In the genomic region with DNA sequence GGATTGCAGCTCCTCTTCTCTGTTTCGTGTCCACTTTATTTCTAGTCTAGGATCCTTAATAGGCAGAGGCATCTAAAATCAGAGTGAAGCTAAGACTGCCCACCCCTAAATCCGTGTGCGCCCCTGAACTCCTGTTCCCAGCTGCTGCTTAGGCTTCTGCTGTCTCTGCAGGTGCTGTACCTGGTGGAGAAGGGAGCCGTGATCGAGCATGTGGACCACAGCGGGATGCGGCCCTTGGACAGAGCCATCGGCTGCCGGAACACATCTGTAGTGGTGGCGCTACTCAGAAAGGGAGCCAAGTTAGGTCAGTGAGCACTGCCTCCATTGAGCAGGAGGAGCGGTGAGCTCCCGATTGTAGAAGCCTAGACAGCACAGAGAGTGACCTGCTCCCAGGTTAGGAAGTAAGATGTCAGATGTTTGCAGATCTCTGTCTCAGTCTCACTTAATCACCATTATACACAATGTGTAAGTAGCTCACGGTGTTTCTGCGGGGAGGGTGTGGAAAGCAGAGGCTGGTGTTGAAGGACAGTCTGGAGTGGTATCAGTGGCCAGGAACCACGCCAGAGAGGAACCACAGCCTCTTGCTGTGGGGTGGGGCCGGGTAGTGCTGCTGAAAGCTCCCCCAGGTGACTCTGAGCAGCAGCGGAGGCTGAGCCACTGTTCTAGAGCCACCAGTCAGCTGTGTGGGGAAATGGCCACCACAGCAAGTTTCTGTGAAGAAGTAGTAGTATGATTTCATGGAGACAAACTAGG, we compare ENCODE assay signal across 27 cellular contexts.
A peak's percentile ranks its signal among the peaks of the same experiment; 100 is the strongest.
DNase-seq lines count a peak whose midpoint lies in the region; ATAC-seq, FAIRE-seq and TF ChIP-seq lines count a peak whose summit lies in the region.
"Had no signal": no experiment of that assay in that cellular context is flagged by ENCODE, and none has a peak within 500 bp of the region (broad histone marks: within the 10 kb centered on the region; RNA-seq: fewer than 3 reads in every experiment).

No MANE protein-coding gene starts in this region.

- no peak overlapping the region for H3K4me3 Mint-ChIP-seq in neural crest cell
- H3K4me3 Mint-ChIP-seq in stimulated activated memory B cell treated with anti-CD40 and anti-IgM and Interleukin-4, amounts not matched to agents 10 μg/mL and 1 μg/mL and 100 μg/mL, for 72 hours = no peak overlapping the region
- H3K4me3 Mint-ChIP-seq: activated CD8-positive, alpha-beta T cell treated with anti-CD3 and anti-CD28 coated beads for 36 hours; CD4-positive, alpha-beta T cell; GM23338; HFFc6; naive thymus-derived CD8-positive, alpha-beta T cell; stimulated activated naive CD8-positive, alpha-beta T cell treated with anti-CD3 and anti-CD28 coated beads, Interleukin-15, Interleukin-2, amounts not matched to agents 100 ng/mL and 50 ng/mL, for 24 hours; T-helper 2 cell treated with Interferon-gamma antibody and Interleukin-4, amounts not matched to agents 5 μg/mL and 100 μg/mL, for 36 hours had no signal

- peaks cover 16% of the 10 kb centered on the region for H3K4me1 Mint-ChIP-seq in neural crest cell
- no peaks in the 10 kb centered on the region for H3K4me1 Mint-ChIP-seq in stimulated activated memory B cell treated with anti-CD40 and anti-IgM and Interleukin-4, amounts not matched to agents 10 μg/mL and 1 μg/mL and 100 μg/mL, for 72 hours
- H3K4me1 Mint-ChIP-seq: GM23338 had no signal

- H3K4me1 ChIP-seq in HepG2 (ENCODE audit: insufficient read depth, low read length) (no peaks in the 10 kb centered on the region), right lobe of liver (no peaks in the 10 kb centered on the region), right atrium auricular region (peaks cover 0 to 21% of the 10 kb centered on the region in 2 donors), aorta (ENCODE audit: control insufficient read depth in 1 of 2, insufficient read depth in 2 of 2, low read length in 2 of 2) (no peaks in the 10 kb centered on the region)

- in situ Hi-C loops in HepG2 (cut with HindIII; ENCODE audit: extremely low pct_ligation_motif_present, low pct_unique_long_range_greater_than_20kb) = no loop called here

- no peak overlapping the region for H3K4me2 ChIP-seq in HepG2 (ENCODE audit: low read depth, low read length)
- H3K4me2 ChIP-seq: A549, GM23338, smooth muscle cell had no signal

- H3K9me3 Mint-ChIP-seq in neural crest cell = no peaks in the 10 kb centered on the region
- no peaks in the 10 kb centered on the region for H3K9me3 Mint-ChIP-seq in stimulated activated memory B cell treated with anti-CD40 and anti-IgM and Interleukin-4, amounts not matched to agents 10 μg/mL and 1 μg/mL and 100 μg/mL, for 72 hours
- H3K9me3 Mint-ChIP-seq: activated CD8-positive, alpha-beta T cell treated with anti-CD3 and anti-CD28 coated beads for 36 hours; activated T-helper 2 cell treated with anti-CD3 and anti-CD28 coated beads, Interferon-gamma antibody, Interleukin-2, Interleukin-4, amounts not matched to agents 10 μg/mL and 5 μg/mL and 100 μg/mL, durations not matched to agents 14 hours and 24 hours and 36 hours; CD4-positive, alpha-beta T cell; GM23338; HFFc6; naive thymus-derived CD8-positive, alpha-beta T cell; stimulated activated naive CD8-positive, alpha-beta T cell treated with anti-CD3 and anti-CD28 coated beads, Interleukin-15, Interleukin-2, amounts not matched to agents 100 ng/mL and 50 ng/mL, for 24 hours; T-helper 2 cell treated with Interferon-gamma antibody and Interleukin-4, amounts not matched to agents 5 μg/mL and 100 μg/mL, for 36 hours had no signal

- intact Hi-C loops in HepG2 (cut with micrococcal nuclease; ENCODE audit: unreplicated experiment) (no loop called here), right lobe of liver (cut with DNase I) (no loop called here), aorta (cut with DNase I) (no loop called here)

- CTCF ChIA-PET in HepG2 (lab: Yijun Ruan, JAX; ENCODE audit: low intra/inter-chr PET ratio, low total read pairs) = no interaction called here

- H3K4me3 ChIP-seq in HepG2 (replicated peaks in 1 of 3; ENCODE audit: insufficient read depth in 1 of 3, low read depth in 2 of 3, low read length in 3 of 3) (no peak overlapping the region), right lobe of liver (no peak overlapping the region), right atrium auricular region (no peak overlapping the region), aorta (ENCODE audit: low read length in 2 of 2) (no peak overlapping the region), MG63 (no peak overlapping the region)
- H3K4me3 ChIP-seq: A549, GM23338, ovary, smooth muscle cell had no signal

- H3K36me3 Mint-ChIP-seq in neural crest cell (ENCODE audit: low read depth) = peaks cover 2% of the 10 kb centered on the region
- H3K36me3 Mint-ChIP-seq in stimulated activated memory B cell treated with anti-CD40 and anti-IgM and Interleukin-4, amounts not matched to agents 10 μg/mL and 1 μg/mL and 100 μg/mL, for 72 hours = no peaks in the 10 kb centered on the region
- H3K36me3 Mint-ChIP-seq: naive thymus-derived CD8-positive, alpha-beta T cell had no signal

- no peak overlapping the region for H3K9ac ChIP-seq in HepG2 (ENCODE audit: insufficient read depth, low read depth, low read length)

- no peak for DNase-seq in HepG2 (ENCODE audit: low spot score)
- DNase-seq in right lobe of liver = no peak
- no peak for DNase-seq in right atrium auricular region (ENCODE audit: low spot score)
- no peak for DNase-seq in neural crest cell (ENCODE audit: low read depth, low spot score)
- no peak for DNase-seq in aorta
- no peak for DNase-seq in MG63
- DNase-seq: activated CD8-positive, alpha-beta T cell treated with anti-CD3 and anti-CD28 coated beads for 36 hours; activated naive CD4-positive, alpha-beta T cell treated with anti-CD3 and anti-CD28 coated beads, Interleukin-2, amount 50 U/mL, for 16 hours; AML-193; brain microvascular endothelial cell; CD4-positive, alpha-beta T cell; HFFc6; naive thymus-derived CD8-positive, alpha-beta T cell; NCI-H1105 treated with DMSO at 0.1 percent for 48 hours; NCI-H1930; NCI-H526 treated with DMSO at 0.1 percent for 48 hours; ovary; SIG-M5 had no signal

- no peaks in the 10 kb centered on the region for H3K27me3 ChIP-seq in HepG2 (ENCODE audit: control insufficient read depth in 1 of 2, insufficient read depth in 2 of 2, low read length in 2 of 2)
- no peaks in the 10 kb centered on the region for H3K27me3 ChIP-seq in right lobe of liver
- H3K27me3 ChIP-seq in right atrium auricular region = no peaks in the 10 kb centered on the region
- H3K27me3 ChIP-seq in aorta (ENCODE audit: control insufficient read depth in 1 of 2, insufficient read depth in 2 of 2, low read length in 1 of 2) = no peaks in the 10 kb centered on the region
- no peaks in the 10 kb centered on the region for H3K27me3 ChIP-seq in MG63
- H3K27me3 ChIP-seq: brain microvascular endothelial cell, ovary had no signal

- TF ChIP-seq POLR2A in HepG2 (IDR thresholded peaks at IDR 0.05; ENCODE audit: insufficient read depth in 1 of 2, low read depth in 2 of 2, low read length in 2 of 2) (no peak), right lobe of liver (IDR thresholded peaks at IDR 0.05) (no peak)

- no peak for FAIRE-seq in HepG2 (lab: Jason Lieb, UNC)
- FAIRE-seq: A549, D721Med had no signal

- TF ChIP-seq RAD21 in HepG2 (CRISPR knock-in tag; IDR thresholded peaks at IDR 0.05) = no peak

- H4K20me1 ChIP-seq in HepG2 (ENCODE audit: insufficient read depth, low read length) = no peaks in the 10 kb centered on the region

- POLR2A ChIA-PET in HepG2 (lab: Yijun Ruan, JAX) = no interaction called here

- H3K27ac Mint-ChIP-seq in neural crest cell (ENCODE audit: unreplicated experiment) = peak overlapping the region; percentile 45
- H3K27ac Mint-ChIP-seq in stimulated activated memory B cell treated with anti-CD40 and anti-IgM and Interleukin-4, amounts not matched to agents 10 μg/mL and 1 μg/mL and 100 μg/mL, for 72 hours = no peak overlapping the region
- H3K27ac Mint-ChIP-seq: activated CD8-positive, alpha-beta T cell treated with anti-CD3 and anti-CD28 coated beads for 36 hours; activated T-helper 2 cell treated with anti-CD3 and anti-CD28 coated beads, Interferon-gamma antibody, Interleukin-2, Interleukin-4, amounts not matched to agents 10 μg/mL and 5 μg/mL and 100 μg/mL, durations not matched to agents 14 hours and 24 hours and 36 hours; CD4-positive, alpha-beta T cell; GM23338; HFFc6; stimulated activated naive CD8-positive, alpha-beta T cell treated with anti-CD3 and anti-CD28 coated beads, Interleukin-15, Interleukin-2, amounts not matched to agents 100 ng/mL and 50 ng/mL, for 24 hours; T-helper 2 cell treated with Interferon-gamma antibody and Interleukin-4, amounts not matched to agents 5 μg/mL and 100 μg/mL, for 36 hours had no signal

- WGBS in HepG2 (ENCODE audit: low lambda C conversion rate) = 80% methylated on average over 17 of the region's 17 CpGs
- WGBS in right lobe of liver (ENCODE audit: insufficient coverage, low coverage, low lambda C conversion rate, missing lambda C conversion rate) = 81% methylated on average over 5 of the region's 17 CpGs
- 94 to 95% methylated on average over 17 of the region's 17 CpGs for WGBS in aorta, 2 donors

- no TSS peak for BruUV-seq in HepG2 (replicated peaks; lab: Mats Ljungman, UMichigan)

- no peak for TF ChIP-seq EP300 in HepG2 (IDR thresholded peaks at IDR 0.05; ENCODE audit: low read depth in 2 of 2, low read length in 2 of 2)
- no peak for TF ChIP-seq EP300 in HepG2 (CRISPR knock-in tag; IDR thresholded peaks at IDR 0.05; ENCODE audit: borderline replicate concordance)

- H2AFZ ChIP-seq in HepG2 (ENCODE audit: low read length) = no peak overlapping the region
- H2AFZ ChIP-seq: GM23338 had no signal

- H3K79me2 ChIP-seq in HepG2 (ENCODE audit: insufficient read depth, low read length) = no peaks in the 10 kb centered on the region

- peaks cover 0 to 1% of the 10 kb centered on the region in 2 experiments; a peak in 1 of 5 replicates for H3K36me3 ChIP-seq in HepG2 (replicated peaks in 1 of 2; ENCODE audit: control insufficient read depth in 1 of 2, insufficient read depth in 2 of 2, low read length in 2 of 2)
- H3K36me3 ChIP-seq in right lobe of liver = peaks cover 0 to 27% (median 2%) of the 10 kb centered on the region in 4 donors
- H3K36me3 ChIP-seq in right atrium auricular region = peaks cover 94% of the 10 kb centered on the region
- H3K36me3 ChIP-seq in aorta (ENCODE audit: control insufficient read depth in 1 of 2, insufficient read depth in 2 of 2, low read length in 1 of 2) = peaks cover 2 to 7% of the 10 kb centered on the region in 2 donors
- peaks cover 5% of the 10 kb centered on the region for H3K36me3 ChIP-seq in MG63
- H3K36me3 ChIP-seq: ovary had no signal

- peak; percentile 11; the same call in 1 of the 3 replicates for ATAC-seq in HepG2
- ATAC-seq in right lobe of liver = no peak
- peak; percentile 15 for ATAC-seq in aorta (ENCODE audit: low FRiP score)
- ATAC-seq in activated CD4-positive, CD25-positive, alpha-beta regulatory T cell treated with anti-CD3 and anti-CD28 coated beads, Interleukin-2, amount 50 U/mL, for 24 hours = no peak
- ATAC-seq in stimulated activated memory B cell treated with anti-CD40 and anti-IgM and Interleukin-4, amounts not matched to agents 10 μg/mL and 1 μg/mL and 100 μg/mL, for 72 hours = no peak
- ATAC-seq: activated CD8-positive, alpha-beta T cell treated with anti-CD3 and anti-CD28 coated beads for 36 hours; naive thymus-derived CD8-positive, alpha-beta T cell had no signal

- no peak for TF ChIP-seq CTCF in HepG2 (CRISPR knock-in tag; IDR thresholded peaks at IDR 0.05)
- no peak for TF ChIP-seq CTCF in right lobe of liver (IDR thresholded peaks at IDR 0.05)
- TF ChIP-seq CTCF in right atrium auricular region (IDR thresholded peaks at IDR 0.05) = no peak
- no peak for TF ChIP-seq CTCF in neural crest cell (conservative IDR thresholded peaks at IDR 0.05)

- no peaks in the 10 kb centered on the region for H3K27me3 Mint-ChIP-seq in neural crest cell (ENCODE audit: low read depth)
- no peaks in the 10 kb centered on the region for H3K27me3 Mint-ChIP-seq in stimulated activated memory B cell treated with anti-CD40 and anti-IgM and Interleukin-4, amounts not matched to agents 10 μg/mL and 1 μg/mL and 100 μg/mL, for 72 hours
- H3K27me3 Mint-ChIP-seq: activated CD8-positive, alpha-beta T cell treated with anti-CD3 and anti-CD28 coated beads for 36 hours; CD4-positive, alpha-beta T cell; stimulated activated naive CD8-positive, alpha-beta T cell treated with anti-CD3 and anti-CD28 coated beads, Interleukin-15, Interleukin-2, amounts not matched to agents 100 ng/mL and 50 ng/mL, for 24 hours had no signal

- H3K27ac ChIP-seq in HepG2 (ENCODE audit: extremely low read length, insufficient read depth, low read length) = no peak overlapping the region
- no peak overlapping the region for H3K27ac ChIP-seq in right lobe of liver
- H3K27ac ChIP-seq in right atrium auricular region = peak overlapping the region; percentile 20 to 22
- no peak overlapping the region for H3K27ac ChIP-seq in aorta (ENCODE audit: low read depth in 1 of 2, low read length in 2 of 2)
- H3K27ac ChIP-seq: A549, brain microvascular endothelial cell, ovary had no signal

- no peaks in the 10 kb centered on the region for H3K9me3 ChIP-seq in HepG2 (ENCODE audit: low read length)
- H3K9me3 ChIP-seq in right lobe of liver = no peaks in the 10 kb centered on the region
- H3K9me3 ChIP-seq in right atrium auricular region = no peaks in the 10 kb centered on the region
- no peaks in the 10 kb centered on the region for H3K9me3 ChIP-seq in aorta (ENCODE audit: control insufficient read depth, low read length)
- H3K9me3 ChIP-seq in MG63 = no peaks in the 10 kb centered on the region
- H3K9me3 ChIP-seq: A549, ovary had no signal

Comparison
In these comparisons a context has a peak if more than half of its experiments do, and no peak if none do; other contexts are left out.
1. ATAC-seq: peak in HepG2 (single experiment) and aorta (single experiment); none in right lobe of liver (0 of 4), activated CD4-positive, CD25-positive, alpha-beta regulatory T cell treated with anti-CD3 and anti-CD28 coated beads, Interleukin-2, amount 50 U/mL, for 24 hours (0 of 2) and stimulated activated memory B cell treated with anti-CD40 and anti-IgM and Interleukin-4, amounts not matched to agents 10 μg/mL and 1 μg/mL and 100 μg/mL, for 72 hours (single experiment).
2. H3K27ac ChIP-seq: peak in right atrium auricular region (2 of 2); none in HepG2 (single experiment), right lobe of liver (0 of 3) and aorta (0 of 2).